Comparison of ENCODE assay signal across 28 cellular contexts in the genomic region with DNA sequence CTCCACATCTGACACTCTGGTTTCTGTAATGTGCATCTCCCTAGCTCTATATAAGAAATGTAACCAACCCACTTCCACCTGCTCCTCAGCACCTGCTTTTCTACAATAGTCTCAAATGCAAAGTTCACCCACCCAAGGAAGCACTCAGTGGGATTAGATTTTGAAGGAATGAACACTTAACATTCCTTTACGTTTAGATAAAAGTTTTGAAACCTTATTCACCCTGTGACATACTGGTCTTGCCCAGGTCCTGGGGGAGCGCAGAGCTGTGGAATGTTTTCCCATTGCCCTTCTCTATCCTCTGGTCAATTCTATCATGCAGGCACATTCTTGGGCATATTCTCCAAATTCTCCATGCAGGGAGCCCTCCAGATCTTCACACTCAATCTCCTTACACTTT.
"Had no signal": no experiment of that assay in that cellular context is flagged by ENCODE, and none has a peak within 500 bp of the region (broad histone marks: within the 10 kb centered on the region; RNA-seq: fewer than 3 reads in every experiment).

No MANE protein-coding gene starts in this region.

- H3K9me3 ChIP-seq: breast epithelium, esophagus squamous epithelium, pancreas, psoas muscle, right atrium auricular region, suprapubic skin, tibial artery had no signal

- H3K4me1 ChIP-seq: breast epithelium, esophagus squamous epithelium, pancreas, psoas muscle, right atrium auricular region, suprapubic skin, tibial artery had no signal

- H3K4me3 ChIP-seq: breast epithelium, esophagus squamous epithelium, pancreas, psoas muscle, right atrium auricular region, suprapubic skin, tibial artery had no signal

- H3K27ac ChIP-seq: breast epithelium, epithelial cell of prostate, esophagus squamous epithelium, pancreas, psoas muscle, right atrium auricular region, suprapubic skin, tibial artery had no signal

- ATAC-seq: activated CD8-positive, alpha-beta T cell treated with anti-CD3 and anti-CD28 coated beads for 36 hours; activated T-cell treated with anti-CD3 and anti-CD28 coated beads, Interleukin-2, amount 50 U/mL, for 4 hours; activated T-helper 17 cell treated with anti-CD3 and anti-CD28 coated beads, Interleukin-2, amount 50 U/mL, for 72 hours; left cardiac atrium; left ventricle myocardium superior; naive thymus-derived CD4-positive, alpha-beta T cell; pancreas; psoas muscle; WTC11 had no signal

- DNase-seq: activated CD4-positive, alpha-beta T cell treated with anti-CD3 and anti-CD28 coated beads for 1 hour; activated CD4-positive, alpha-beta T cell treated with anti-CD3 and anti-CD28 coated beads, Interleukin-2, amount 10 ng/mL, durations not matched to agents 7 days and 5 days; activated CD8-positive, alpha-beta T cell treated with anti-CD3 and anti-CD28 coated beads for 36 hours; activated gamma-delta T cell treated with Interleukin-2 at 50 U/mL for 16 hours; activated naive CD4-positive, alpha-beta T cell treated with anti-CD3 and anti-CD28 coated beads, Interleukin-2, amount 50 U/mL, for 16 hours; activated T-cell treated with anti-CD3 and anti-CD28 coated beads, Interleukin-2, amount 50 U/mL, for 4 hours; central memory CD4-positive, alpha-beta T cell; dermis blood vessel endothelial cell; effector CD8-positive, alpha-beta T cell; esophagus squamous epithelium; foreskin melanocyte; left cardiac atrium; left ventricle myocardium superior; mammary epithelial cell; naive thymus-derived CD4-positive, alpha-beta T cell; pancreas; psoas muscle; stimulated activated CD4-positive, alpha-beta T cell treated with anti-CD3 and anti-CD28 coated beads, Interleukin-15, amount 100 ng/mL, for 24 hours; stimulated activated CD4-positive, alpha-beta T cell treated with anti-CD3 and anti-CD28 coated beads, Interleukin-2, amount 100 ng/mL, for 24 hours; stimulated activated naive CD4-positive, alpha-beta T cell; T-helper 2 cell; tibial artery had no signal

- H3K36me3 ChIP-seq: breast epithelium, esophagus squamous epithelium, pancreas, right atrium auricular region, suprapubic skin, tibial artery had no signal

- H3K27me3 ChIP-seq: breast epithelium, right atrium auricular region had no signal
